In the genomic region with DNA sequence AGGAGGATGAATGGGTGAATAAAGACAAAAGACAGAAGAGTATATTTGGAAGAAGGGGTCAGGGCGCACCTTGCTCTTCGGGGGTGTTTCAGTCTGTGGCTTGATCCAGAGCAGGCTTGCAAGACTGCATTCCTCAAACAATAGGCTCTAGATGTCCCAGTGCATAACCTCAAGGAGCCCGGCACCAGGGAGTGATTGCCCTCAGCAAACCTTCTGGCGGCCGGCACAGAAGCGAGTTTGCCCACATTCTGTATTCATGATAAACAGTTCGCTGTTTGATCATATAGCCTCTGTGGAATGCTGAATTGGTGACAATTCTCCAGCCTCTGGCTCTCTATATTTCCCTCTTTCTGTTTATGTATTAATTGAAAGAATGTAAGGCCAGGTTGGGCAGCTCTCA, we compare ENCODE assay signal across 28 cellular contexts. TPM values are rescaled to one million over a fixed set of nuclear protein-coding genes. Genes with fewer than 3 reads are reported as not detected.
"Had no signal": no experiment of that assay in that cellular context is flagged by ENCODE, and none has a peak within 500 bp of the region (broad histone marks: within the 10 kb centered on the region; RNA-seq: fewer than 3 reads in every experiment).

No MANE protein-coding gene starts in this region.

- H3K9me3 ChIP-seq: colonic mucosa, esophagus squamous epithelium, gastrocnemius medialis, heart right ventricle, left lung, lower lobe of right lung, mucosa of descending colon had no signal

- H3K4me1 ChIP-seq: colonic mucosa, esophagus squamous epithelium, gastrocnemius medialis, heart right ventricle, left lung, lower lobe of right lung had no signal

- H3K36me3 ChIP-seq: colonic mucosa, esophagus squamous epithelium, gastrocnemius medialis, heart right ventricle, left lung, lower lobe of right lung had no signal

- H3K27ac Mint-ChIP-seq: effector memory CD8-positive, alpha-beta T cell; endodermal cell; immature natural killer cell; mesothelial cell of epicardium had no signal

- H3K27me3 Mint-ChIP-seq: dendritic cell treated with granulocyte-macrophage colony-stimulating factor and Interleukin-4, amounts not matched to agents 40 ng/mL and 50 ng/mL, for 4 days; naive B cell had no signal

- DNase-seq: colonic mucosa; cortex of kidney; effector CD8-positive, alpha-beta T cell; effector memory CD8-positive, alpha-beta T cell; endodermal cell; erythroblast; esophagus squamous epithelium; foreskin fibroblast; foreskin melanocyte; gastrocnemius medialis; glutamatergic neuron; head of caudate nucleus; heart right ventricle; hypothalamus; immature natural killer cell; left cardiac atrium; left lung; left ventricle myocardium superior; lower lobe of right lung; mesenchymal stem cell; mucosa of descending colon; naive B cell had no signal

- H3K4me3 ChIP-seq: colonic mucosa, esophagus squamous epithelium, gastrocnemius medialis, heart right ventricle, left lung, lower lobe of right lung, mucosa of descending colon had no signal

- H3K27ac ChIP-seq: colonic mucosa, epithelial cell of prostate, esophagus squamous epithelium, gastrocnemius medialis, heart right ventricle, left lung, lower lobe of right lung had no signal

- H3K9me3 Mint-ChIP-seq: dendritic cell treated with granulocyte-macrophage colony-stimulating factor and Interleukin-4, amounts not matched to agents 40 ng/mL and 50 ng/mL, for 4 days; effector memory CD8-positive, alpha-beta T cell; immature natural killer cell had no signal

- ATAC-seq: effector memory CD8-positive, alpha-beta T cell; esophagus mucosa; gastrocnemius medialis; heart right ventricle; left cardiac atrium; left lung; left ventricle myocardium superior; lower lobe of right lung; mucosa of descending colon had no signal

- H3K4me3 Mint-ChIP-seq: effector memory CD8-positive, alpha-beta T cell; endodermal cell; immature natural killer cell; mesothelial cell of epicardium had no signal

- H3K4me1 Mint-ChIP-seq: endodermal cell had no signal

- H3K36me3 Mint-ChIP-seq: immature natural killer cell, mesothelial cell of epicardium had no signal

RNA-seq across cellular contexts. Expression of a gene that starts 29.7 kb away (rescaled TPM):
- total RNA-seq: esophagus mucosa, kidney epithelial cell had no signal

RNA-seq across cellular contexts. Expression of a gene that starts 29.9 kb away (rescaled TPM):
- total RNA-seq: myocyte had no signal
